10 cellular contexts compared by ENCODE assay signal in genomic region chr4:9765091-9765490, GRCh38. TPM values are rescaled to one million over a fixed set of nuclear protein-coding genes. Genes with fewer than 3 reads are reported as not detected.
A peak's percentile ranks its signal among the peaks of the same experiment; 100 is the strongest.
DNase-seq lines count a peak whose midpoint lies in the region; ATAC-seq and TF ChIP-seq lines count a peak whose summit lies in the region.
"Had no signal": no experiment of that assay in that cellular context is flagged by ENCODE, and none has a peak within 500 bp of the region (broad histone marks: within the 10 kb centered on the region; RNA-seq: fewer than 3 reads in every experiment).

No MANE protein-coding gene starts in this region.

- H3K27ac ChIP-seq in HL-60 (replicated peaks), result no peak overlapping the region
- no peak overlapping the region for H3K27ac ChIP-seq in brain microvascular endothelial cell

- intact Hi-C loops in mucosa of descending colon (cut with DNase I, micrococcal nuclease), result loop anchor here in 1 of 2 donors (10.0 kb wide), 1 partner anchor 250 kb away; no protein-coding TSS in a partner anchor

- in situ Hi-C loops in brain microvascular endothelial cell (cut with HindIII; ENCODE audit: low pct_ligation_motif_present, low sequenced_read_pairs), result no loop called here

- TF ChIP-seq CTCF in HL-60 (IDR thresholded peaks at IDR 0.05; ENCODE audit: insufficient read depth, low read length) (peak; percentile 55), brain microvascular endothelial cell (IDR thresholded peaks at IDR 0.05; ENCODE audit: low read depth, low read length, missing control alignments) (peak; percentile 25), mucosa of descending colon (IDR thresholded peaks at IDR 0.05) (peak; percentile 25)

- no peaks in the 10 kb centered on the region for H3K36me3 ChIP-seq in brain microvascular endothelial cell (replicated peaks)
- H3K36me3 ChIP-seq in mucosa of descending colon (ENCODE audit: low read depth), result no peaks in the 10 kb centered on the region

- H3K27me3 ChIP-seq in HL-60 (ENCODE audit: insufficient read depth, poor library complexity, severe bottlenecking), result no peaks in the 10 kb centered on the region
- no peaks in the 10 kb centered on the region for H3K27me3 ChIP-seq in brain microvascular endothelial cell (replicated peaks)

- no peak overlapping the region for H3K4me3 ChIP-seq in HL-60 (replicated peaks; ENCODE audit: insufficient read depth, low read length)
- H3K4me3 ChIP-seq in brain microvascular endothelial cell (ENCODE audit: low read depth, low read length), result no peak overlapping the region
- no peak overlapping the region for H3K4me3 ChIP-seq in mucosa of descending colon

- H3K4me1 ChIP-seq in mucosa of descending colon (ENCODE audit: low read depth), result no peaks in the 10 kb centered on the region

- peak; percentile 12 for DNase-seq in EH (ENCODE audit: low read depth)
- DNase-seq in HL-60 (ENCODE audit: low read depth in 1 of 2, low spot score in 1 of 2), result peak in 1 of 2 experiments; percentile 25
- DNase-seq in brain microvascular endothelial cell, result peak; percentile 37
- peak in 2 of 3 donors; percentile 51 to 62 for DNase-seq in mucosa of descending colon
- DNase-seq in effector CD8-positive, alpha-beta T cell (lab: John Stamatoyannopoulos, UW), result no peak
- no peak for DNase-seq in GF-D8 (lab: John Stamatoyannopoulos, UW)
- DNase-seq: activated naive CD4-positive, alpha-beta T cell treated with anti-CD3 and anti-CD28 coated beads, Interleukin-2, amount 50 U/mL, for 16 hours had no signal

- no peak for ATAC-seq in mucosa of descending colon
- ATAC-seq in HG02798 (IDR thresholded peaks at IDR 0.05; ENCODE audit: poor library complexity, unreplicated experiment), result no peak
- ATAC-seq in HG02678 (IDR thresholded peaks at IDR 0.05; ENCODE audit: unreplicated experiment), result no peak

- no peaks in the 10 kb centered on the region for H3K9me3 ChIP-seq in mucosa of descending colon

RNA-seq across cellular contexts. Expression of gene DRD5, which starts 16.3 kb away (rescaled TPM):
- total RNA-seq in mucosa of descending colon, result under 1 TPM in 1 of 3 donors, not detected in 2; 0.13 TPM
- total RNA-seq: omental fat pad had no signal

Comparison
In these comparisons a context has a peak if more than half of its experiments do, and no peak if none do; other contexts are left out.
1. DNase-seq: peak in EH (single experiment), brain microvascular endothelial cell (single experiment) and mucosa of descending colon (2 of 3); none in effector CD8-positive, alpha-beta T cell (single experiment) and GF-D8 (single experiment).
2. Peak in every context shown above with its lines, with median percentiles within 50 percentile points of each other: CTCF ChIP-seq.